ENCODE assay signal across 14 cellular contexts in genomic region chr10:11906714-11907113, GRCh38.
"Had no signal": no experiment of that assay in that cellular context is flagged by ENCODE, and none has a peak within 500 bp of the region (broad histone marks: within the 10 kb centered on the region; RNA-seq: fewer than 3 reads in every experiment).

No MANE protein-coding gene starts in this region.

- H3K27me3 Mint-ChIP-seq: activated CD4-positive, alpha-beta T cell treated with anti-CD3 and anti-CD28 coated beads, Interleukin-2, amount 10 ng/mL, durations not matched to agents 7 days and 5 days; activated naive CD8-positive, alpha-beta T cell treated with anti-CD3 and anti-CD28 coated beads, Interleukin-2, amount 10 ng/mL, durations not matched to agents 7 days and 5 days had no signal

- H3K27ac Mint-ChIP-seq: activated CD4-positive, alpha-beta T cell treated with anti-CD3 and anti-CD28 coated beads, Interleukin-2, amount 10 ng/mL, durations not matched to agents 7 days and 5 days; activated naive CD8-positive, alpha-beta T cell treated with anti-CD3 and anti-CD28 coated beads, Interleukin-2, amount 10 ng/mL, durations not matched to agents 7 days and 5 days; T-cell had no signal

- ATAC-seq: heart left ventricle, left lung, T-cell had no signal

- H3K4me1 Mint-ChIP-seq: activated CD4-positive, alpha-beta T cell treated with anti-CD3 and anti-CD28 coated beads, Interleukin-2, amount 10 ng/mL, durations not matched to agents 7 days and 5 days; T-cell had no signal

- H3K9me3 Mint-ChIP-seq: activated CD4-positive, alpha-beta T cell treated with anti-CD3 and anti-CD28 coated beads, Interleukin-2, amount 10 ng/mL, durations not matched to agents 7 days and 5 days; activated naive CD8-positive, alpha-beta T cell treated with anti-CD3 and anti-CD28 coated beads, Interleukin-2, amount 10 ng/mL, durations not matched to agents 7 days and 5 days; T-cell had no signal

- H3K36me3 Mint-ChIP-seq: activated naive CD8-positive, alpha-beta T cell treated with anti-CD3 and anti-CD28 coated beads, Interleukin-2, amount 10 ng/mL, durations not matched to agents 7 days and 5 days; T-cell had no signal

- DNase-seq: activated CD4-positive, alpha-beta T cell treated with anti-CD3 and anti-CD28 coated beads, Interleukin-2, amount 10 ng/mL, durations not matched to agents 7 days and 5 days; activated naive CD8-positive, alpha-beta T cell treated with anti-CD3 and anti-CD28 coated beads, Interleukin-2, amount 10 ng/mL, durations not matched to agents 7 days and 5 days; aorta; colonic mucosa; effector CD4-positive, alpha-beta T cell; heart left ventricle; islet precursor cell; mesenchymal stem cell; ovary; sigmoid colon; stimulated activated CD4-positive, alpha-beta T cell treated with anti-CD3 and anti-CD28 coated beads, Interleukin-2, amount 100 ng/mL, for 48 hours; stomach; T-cell had no signal

- H3K4me3 Mint-ChIP-seq: activated CD4-positive, alpha-beta T cell treated with anti-CD3 and anti-CD28 coated beads, Interleukin-2, amount 10 ng/mL, durations not matched to agents 7 days and 5 days; activated naive CD8-positive, alpha-beta T cell treated with anti-CD3 and anti-CD28 coated beads, Interleukin-2, amount 10 ng/mL, durations not matched to agents 7 days and 5 days; T-cell had no signal
